9 cellular contexts compared by ENCODE assay signal in genomic region chr17:49229805-49230600, GRCh38. TPM values are rescaled to one million over a fixed set of nuclear protein-coding genes. Genes with fewer than 3 reads are reported as not detected.
A peak's percentile ranks its signal among the peaks of the same experiment; 100 is the strongest.
DNase-seq lines count a peak whose midpoint lies in the region; ATAC-seq and TF ChIP-seq lines count a peak whose summit lies in the region.
"Had no signal": no experiment of that assay in that cellular context is flagged by ENCODE, and none has a peak within 500 bp of the region (broad histone marks: within the 10 kb centered on the region; RNA-seq: fewer than 3 reads in every experiment).

No MANE protein-coding gene starts in this region.

- no peak overlapping the region for H2AFZ ChIP-seq in hepatocyte

- H3K9me3 Mint-ChIP-seq in stimulated activated naive CD8-positive, alpha-beta T cell treated with anti-CD3 and anti-CD28 coated beads, Interleukin-15, amount 100 ng/mL, for 72 hours, result no peaks in the 10 kb centered on the region

- H3K27ac Mint-ChIP-seq in stimulated activated naive CD8-positive, alpha-beta T cell treated with anti-CD3 and anti-CD28 coated beads, Interleukin-15, amount 100 ng/mL, for 72 hours, result no peak overlapping the region

- no peak overlapping the region for H3K27ac ChIP-seq in WERI-Rb-1
- H3K27ac ChIP-seq in hepatocyte, result no peak overlapping the region

- H3K9me2 ChIP-seq in hepatocyte (replicated peaks; ENCODE audit: insufficient read depth), result no peaks in the 10 kb centered on the region

- DNase-seq in HAP-1 (ENCODE audit: low spot score in 2 of 2) (no peak), WERI-Rb-1 (no peak), hepatocyte (ENCODE audit: low spot score) (no peak), RKO (ENCODE audit: low spot score) (no peak), left colon (no peak)
- no peak for DNase-seq in stimulated activated naive CD8-positive, alpha-beta T cell treated with anti-CD3 and anti-CD28 coated beads, Interleukin-15, amount 100 ng/mL, for 72 hours
- DNase-seq in activated CD4-positive, alpha-beta T cell treated with anti-CD3 and anti-CD28 coated beads for 48 hours, result no peak

- H3K36me3 ChIP-seq in HAP-1 (replicated peaks), result no peaks in the 10 kb centered on the region
- no peaks in the 10 kb centered on the region for H3K36me3 ChIP-seq in WERI-Rb-1
- no peaks in the 10 kb centered on the region for H3K36me3 ChIP-seq in hepatocyte (replicated peaks; ENCODE audit: insufficient read depth, low read depth)

- peaks cover 48% of the 10 kb centered on the region for H3K4me1 Mint-ChIP-seq in stimulated activated naive CD8-positive, alpha-beta T cell treated with anti-CD3 and anti-CD28 coated beads, Interleukin-15, amount 100 ng/mL, for 72 hours

- no peaks in the 10 kb centered on the region for H3K79me2 ChIP-seq in hepatocyte

- H3K4me3 ChIP-seq in HAP-1 (peak overlapping the region; percentile 59), WERI-Rb-1 (ENCODE audit: low read depth, low read length) (peak overlapping the region; percentile 75), hepatocyte (peak overlapping the region; percentile 17)

- in situ Hi-C loops in HAP-1 (cut with MboI; ENCODE audit: low sequenced_read_pairs), result no loop called here

- H3K27me3 ChIP-seq in HAP-1 (ENCODE audit: low read depth) (no peaks in the 10 kb centered on the region), WERI-Rb-1 (ENCODE audit: insufficient read depth, low read depth, severe bottlenecking) (no peaks in the 10 kb centered on the region), hepatocyte (peaks cover 50% of the 10 kb centered on the region)

- H3K4me1 ChIP-seq in HAP-1 (no peaks in the 10 kb centered on the region), hepatocyte (ENCODE audit: insufficient read depth) (peaks cover 6% of the 10 kb centered on the region)

- H3K4me3 Mint-ChIP-seq in stimulated activated naive CD8-positive, alpha-beta T cell treated with anti-CD3 and anti-CD28 coated beads, Interleukin-15, amount 100 ng/mL, for 72 hours, result peak overlapping the region; percentile 78 to 88

- WGBS in hepatocyte (ENCODE audit: low lambda C conversion rate, missing lambda C conversion rate), result 27% methylated on average over 18 of the region's 36 CpGs

- H3K27me3 Mint-ChIP-seq in stimulated activated naive CD8-positive, alpha-beta T cell treated with anti-CD3 and anti-CD28 coated beads, Interleukin-15, amount 100 ng/mL, for 72 hours, result peaks cover 58% of the 10 kb centered on the region

- H3K9me3 ChIP-seq in HAP-1 (no peaks in the 10 kb centered on the region), WERI-Rb-1 (ENCODE audit: severe bottlenecking) (no peaks in the 10 kb centered on the region), hepatocyte (ENCODE audit: low read depth) (no peaks in the 10 kb centered on the region)

- TF ChIP-seq CTCF in WERI-Rb-1 (IDR thresholded peaks at IDR 0.05; ENCODE audit: low read depth, low read length), result no peak
- no peak for TF ChIP-seq CTCF in hepatocyte (IDR thresholded peaks at IDR 0.05; ENCODE audit: poor library complexity)

- peak; percentile 10 for ATAC-seq in stimulated activated naive CD8-positive, alpha-beta T cell treated with anti-CD3 and anti-CD28 coated beads, Interleukin-15, amount 100 ng/mL, for 72 hours
- ATAC-seq in GM19023 (IDR thresholded peaks at IDR 0.05; ENCODE audit: unreplicated experiment), result no peak
- no peak for ATAC-seq in left colon

- H4K20me1 ChIP-seq in hepatocyte (ENCODE audit: insufficient read depth, poor library complexity, severe bottlenecking), result no peaks in the 10 kb centered on the region

- peak overlapping the region; percentile 95 for H3K4me2 ChIP-seq in hepatocyte

- intact Hi-C loops in left colon (cut with DNase I, micrococcal nuclease), result no loop called here

RNA-seq across cellular contexts. Expression of gene PHOSPHO1, which starts 0.6 kb away (rescaled TPM):
- total RNA-seq in hepatocyte (not detected in 2 replicates), left colon (not detected)
- polyA plus RNA-seq in hepatocyte, result 0.54 TPM in 1 of 2 replicates, not detected in the other
- total RNA-seq: lung microvascular endothelial cell had no signal

RNA-seq across cellular contexts. Expression of gene ABI3, which starts 19.5 kb away (rescaled TPM):
- total RNA-seq in hepatocyte (0.13 and 0.52 TPM in 2 replicates), left colon (1 to 10 TPM; 3.4 to 7.6 TPM)
- 0.29 and 0.43 TPM in 2 replicates for polyA plus RNA-seq in hepatocyte

RNA-seq across cellular contexts. Expression of gene GNGT2, which starts 19.6 kb away (rescaled TPM):
- total RNA-seq in hepatocyte (0.96 TPM in 1 of 2 replicates, not detected in the other), left colon (1 to 10 TPM; 1.3 to 1.4 TPM)
- 0.92 TPM in 1 of 2 replicates, not detected in the other for polyA plus RNA-seq in hepatocyte

Comparison
In these comparisons a context has a peak if more than half of its experiments do, and no peak if none do; other contexts are left out.
1. H3K4me3 ChIP-seq: peak in every context shown above with its lines; median percentile 75 in WERI-Rb-1; 59 in HAP-1; 17 in hepatocyte.